In genomic region chr1:17201201-17202021, GRCh38 we compare ENCODE assay signal across 13 cellular contexts. TPM values are rescaled to one million over a fixed set of nuclear protein-coding genes. Genes with fewer than 3 reads are reported as not detected.
DNase-seq lines count a peak whose midpoint lies in the region; ATAC-seq and TF ChIP-seq lines count a peak whose summit lies in the region.
"Had no signal": no experiment of that assay in that cellular context is flagged by ENCODE, and none has a peak within 500 bp of the region (broad histone marks: within the 10 kb centered on the region; RNA-seq: fewer than 3 reads in every experiment).

No MANE protein-coding gene starts in this region.

- no peaks in the 10 kb centered on the region for H3K36me3 ChIP-seq in HCT116 (ENCODE audit: control insufficient read depth in 1 of 2, insufficient read depth in 2 of 2, low read length in 2 of 2)
- H3K36me3 ChIP-seq: adrenal gland, HAP-1 had no signal

- ATAC-seq in HCT116: peak; percentile 67

- H3K4me2 ChIP-seq in HCT116 (ENCODE audit: low read length): peak overlapping the region; percentile 26; the same call in 1 of the 2 replicates

- H3K27me3 ChIP-seq in HCT116 (ENCODE audit: insufficient read depth, low read length): no peaks in the 10 kb centered on the region

- peaks cover 7% of the 10 kb centered on the region for H3K27me3 Mint-ChIP-seq in T-helper 2 cell treated with Interferon-gamma antibody and Interleukin-4, amounts not matched to agents 5 μg/mL and 100 μg/mL, for 36 hours (ENCODE audit: low read depth)
- H3K27me3 Mint-ChIP-seq in chondrocyte (ENCODE audit: low read depth): no peaks in the 10 kb centered on the region

- intact Hi-C loops in HCT116 (cut with micrococcal nuclease) (no loop called here), posterior vena cava (cut with DNase I) (no loop called here)

- no peak overlapping the region for H2AFZ ChIP-seq in HCT116 (ENCODE audit: low read depth, low read length, poor library complexity, severe bottlenecking)

- TF ChIP-seq RAD21 in HCT116 (IDR thresholded peaks at IDR 0.05; ENCODE audit: low read depth): no peak

- H3K9me2 ChIP-seq in HCT116 (ENCODE audit: insufficient read depth): no peaks in the 10 kb centered on the region

- H3K4me1 ChIP-seq in HCT116 (ENCODE audit: control insufficient read depth in 1 of 2, insufficient read depth in 2 of 2, low read length in 2 of 2): peaks cover 6 to 29% of the 10 kb centered on the region in 2 experiments; a peak in 3 of 4 replicates
- H3K4me1 ChIP-seq: adrenal gland, HAP-1 had no signal

- H3K4me3 Mint-ChIP-seq in T-helper 2 cell treated with Interferon-gamma antibody and Interleukin-4, amounts not matched to agents 5 μg/mL and 100 μg/mL, for 36 hours: peak overlapping the region; percentile 35
- no peak overlapping the region for H3K4me3 Mint-ChIP-seq in chondrocyte (ENCODE audit: unreplicated experiment)
- H3K4me3 Mint-ChIP-seq: stimulated activated naive CD8-positive, alpha-beta T cell treated with anti-CD3 and anti-CD28 coated beads, Interleukin-15, Interleukin-2, amounts not matched to agents 100 ng/mL and 50 ng/mL, for 24 hours had no signal

- H3K9me3 Mint-ChIP-seq in T-helper 2 cell treated with Interferon-gamma antibody and Interleukin-4, amounts not matched to agents 5 μg/mL and 100 μg/mL, for 36 hours: no peaks in the 10 kb centered on the region
- no peaks in the 10 kb centered on the region for H3K9me3 Mint-ChIP-seq in chondrocyte (ENCODE audit: low read depth)
- H3K9me3 Mint-ChIP-seq: stimulated activated naive CD8-positive, alpha-beta T cell treated with anti-CD3 and anti-CD28 coated beads, Interleukin-15, Interleukin-2, amounts not matched to agents 100 ng/mL and 50 ng/mL, for 24 hours had no signal

- H3K27ac Mint-ChIP-seq in T-helper 2 cell treated with Interferon-gamma antibody and Interleukin-4, amounts not matched to agents 5 μg/mL and 100 μg/mL, for 36 hours: peak overlapping the region; percentile 66
- H3K27ac Mint-ChIP-seq in chondrocyte (ENCODE audit: unreplicated experiment): peak overlapping the region; percentile 84
- H3K27ac Mint-ChIP-seq: stimulated activated naive CD8-positive, alpha-beta T cell treated with anti-CD3 and anti-CD28 coated beads, Interleukin-15, Interleukin-2, amounts not matched to agents 100 ng/mL and 50 ng/mL, for 24 hours had no signal

- H3K4me3 ChIP-seq in HCT116 (replicated peaks in 1 of 2; ENCODE audit: low read depth in 1 of 2, low read length in 2 of 2): no peak overlapping the region
- H3K4me3 ChIP-seq: adrenal gland, HAP-1 had no signal

- BruUV-seq in HCT116 (replicated peaks; lab: Mats Ljungman, UMichigan): no TSS peak

- no peaks in the 10 kb centered on the region for H3K36me3 Mint-ChIP-seq in T-helper 2 cell treated with Interferon-gamma antibody and Interleukin-4, amounts not matched to agents 5 μg/mL and 100 μg/mL, for 36 hours (ENCODE audit: low read depth)
- no peaks in the 10 kb centered on the region for H3K36me3 Mint-ChIP-seq in chondrocyte (ENCODE audit: low read depth)

- DNase-seq in HCT116 (ENCODE audit: low read depth, low spot score): no peak
- peak; percentile 14 for DNase-seq in T-helper 2 cell treated with Interferon-gamma antibody and Interleukin-4, amounts not matched to agents 5 μg/mL and 100 μg/mL, for 36 hours (ENCODE audit: low spot score)
- DNase-seq in chondrocyte (ENCODE audit: low spot score): peak; percentile 56
- peak; percentile 45 for DNase-seq in posterior vena cava (ENCODE audit: low spot score)
- no peak for DNase-seq in NAMALWA (ENCODE audit: low spot score)
- DNase-seq in NCI-H526 treated with DMSO at 0.1 percent for 48 hours (lab: John Stamatoyannopoulos, UW): no peak
- DNase-seq in GM03348 (ENCODE audit: low spot score): no peak
- DNase-seq in putamen (ENCODE audit: low spot score): no peak
- DNase-seq: adrenal gland, hippocampal formation, NCI-H1105 had no signal

- H3K4me1 Mint-ChIP-seq in T-helper 2 cell treated with Interferon-gamma antibody and Interleukin-4, amounts not matched to agents 5 μg/mL and 100 μg/mL, for 36 hours (ENCODE audit: low read depth): peaks cover 26% of the 10 kb centered on the region
- peaks cover 28% of the 10 kb centered on the region for H3K4me1 Mint-ChIP-seq in chondrocyte (ENCODE audit: low read depth)

- H3K9ac ChIP-seq in HCT116 (ENCODE audit: low read length): no peak overlapping the region

- H3K27ac ChIP-seq in HCT116 (ENCODE audit: low read depth, low read length): no peak overlapping the region
- H3K27ac ChIP-seq: adrenal gland had no signal

- POLR2A ChIA-PET in HCT116 (lab: Charles Lee): interaction anchor here (1.2 kb wide), 1 partner anchor 32 kb away, joined by 3 read pairs; no protein-coding TSS in a partner anchor

- TF ChIP-seq CTCF in HCT116 (IDR thresholded peaks at IDR 0.05 in 2 of 3, conservative IDR thresholded peaks at IDR 0.05 in 1 of 3; ENCODE audit: borderline replicate concordance in 1 of 3, insufficient read depth in 1 of 3, low read depth in 2 of 3, low read length in 2 of 3): no peak
- TF ChIP-seq CTCF in chondrocyte (IDR thresholded peaks at IDR 0.05): no peak

- CTCF ChIA-PET in HCT116 (lab: Charles Lee): no interaction called here

- no peak for TF ChIP-seq POLR2A in HCT116 (IDR thresholded peaks at IDR 0.05; ENCODE audit: borderline replicate concordance, extremely low read depth, insufficient read depth, insufficient read length)

- RAD21 ChIA-PET in HCT116 (lab: Charles Lee; ENCODE audit: low non-redundant PET in 1 of 2, low total read pairs in 2 of 2, uncharacterized antibody in 2 of 2, unreplicated experiment in 2 of 2): no interaction called here

- no peaks in the 10 kb centered on the region for H3K9me3 ChIP-seq in HCT116 (ENCODE audit: control insufficient read depth in 1 of 2, insufficient read depth in 1 of 2, low read depth in 1 of 2, low read length in 2 of 2)
- H3K9me3 ChIP-seq: adrenal gland, HAP-1 had no signal

- H3K79me2 ChIP-seq in HCT116 (ENCODE audit: insufficient read depth, low read length): no peaks in the 10 kb centered on the region

- no peaks in the 10 kb centered on the region for H4K20me1 ChIP-seq in HCT116 (ENCODE audit: insufficient read depth)

TF ChIP-seq in HCT116, 20 proteins besides CTCF, POLR2A, EP300 and RAD21:
- TF ChIP-seq TCF7L2 (IDR thresholded peaks at IDR 0.05; ENCODE audit: borderline replicate concordance, extremely low read depth, insufficient read depth, insufficient read length): no peak
- no peak for TF ChIP-seq SIN3A (IDR thresholded peaks at IDR 0.05; ENCODE audit: low read depth)
- TF ChIP-seq YY1 (IDR thresholded peaks at IDR 0.05; ENCODE audit: extremely low read depth, insufficient replicate concordance, low read depth, low read length): no peak
- no peak for TF ChIP-seq JUND (IDR thresholded peaks at IDR 0.05)
- no peak for TF ChIP-seq FOSL1 (IDR thresholded peaks at IDR 0.05; ENCODE audit: low read depth)
- TF ChIP-seq SP1 (IDR thresholded peaks at IDR 0.05; ENCODE audit: low read depth): no peak
- TF ChIP-seq ZNF274 (IDR thresholded peaks at IDR 0.05; ENCODE audit: low read depth, low read length): no peak
- TF ChIP-seq CBX3 (IDR thresholded peaks at IDR 0.05; ENCODE audit: low read depth): no peak

RNA-seq across cellular contexts. Expression of gene PADI1, which starts 3.5 kb away (rescaled TPM):
- total RNA-seq in HCT116 (2021; ENCODE audit: unreplicated experiment): 0.37 TPM
- polyA plus RNA-seq in HCT116 (2012): 0.05 and 0.08 TPM in 2 replicates
- 0.41 to 0.97 TPM (median 0.70 TPM) in 3 replicates for total RNA-seq in chondrocyte
- total RNA-seq in posterior vena cava: not detected
- total RNA-seq: adrenal gland had no signal

RNA-seq across cellular contexts. Expression of gene PADI3, which starts 47.5 kb away (rescaled TPM):
- total RNA-seq in HCT116 (2021; ENCODE audit: unreplicated experiment): 0.93 TPM
- polyA plus RNA-seq in HCT116 (2012): 0.52 and 1.3 TPM in 2 replicates
- total RNA-seq in chondrocyte: not detected in 3 replicates
- not detected for total RNA-seq in posterior vena cava
- total RNA-seq: adrenal gland had no signal
- polyA plus RNA-seq: adrenal gland had no signal

Comparison
In these comparisons a context has a peak if more than half of its experiments do, and no peak if none do; other contexts are left out.
1. DNase-seq: peak in T-helper 2 cell treated with Interferon-gamma antibody and Interleukin-4, amounts not matched to agents 5 μg/mL and 100 μg/mL, for 36 hours (single experiment), chondrocyte (single experiment) and posterior vena cava (single experiment); none in HCT116 (single experiment), NAMALWA (single experiment), NCI-H526 treated with DMSO at 0.1 percent for 48 hours (single experiment), GM03348 (single experiment) and putamen (single experiment).